ENCODE assay signal across 8 cellular contexts in genomic region chr3:190533511-190534282, GRCh38. TPM values are rescaled to one million over a fixed set of nuclear protein-coding genes. Genes with fewer than 3 reads are reported as not detected.
DNase-seq lines count a peak whose midpoint lies in the region; ATAC-seq, FAIRE-seq and TF ChIP-seq lines count a peak whose summit lies in the region.

No MANE protein-coding gene starts in this region.

- H2AFZ ChIP-seq in HepG2 (ENCODE audit: low read length): no peak overlapping the region

- CTCF ChIA-PET in HepG2 (lab: Yijun Ruan, JAX; ENCODE audit: low intra/inter-chr PET ratio, low total read pairs): no interaction called here

- ATAC-seq in HepG2: no peak

- H3K36me3 ChIP-seq in HepG2 (replicated peaks in 1 of 2; ENCODE audit: control insufficient read depth in 1 of 2, insufficient read depth in 2 of 2, low read length in 2 of 2) (peaks cover 4 to 7% of the 10 kb centered on the region in 2 experiments; a peak in 2 of 5 replicates), transverse colon (no peaks in the 10 kb centered on the region), small intestine (ENCODE audit: control insufficient read depth in 2 of 2, insufficient read depth in 2 of 2, low read length in 2 of 2) (no peaks in the 10 kb centered on the region)

- POLR2A ChIA-PET in HepG2 (lab: Yijun Ruan, JAX): interaction anchor here (2.6 kb wide), 1 partner anchor 19 kb away, joined by 9 read pairs; no protein-coding TSS in a partner anchor

- no peak overlapping the region for H3K4me2 ChIP-seq in HepG2 (ENCODE audit: low read depth, low read length)

- in situ Hi-C loops in HepG2 (cut with HindIII; ENCODE audit: extremely low pct_ligation_motif_present, low pct_unique_long_range_greater_than_20kb) (no loop called here), transverse colon (cut with MboI; ENCODE audit: low pct_ligation_motif_present in 1 of 4, low pct_unique_long_range_greater_than_20kb in 1 of 4, low sequenced_read_pairs in 3 of 4) (loop anchor here in 1 of 4 donors (25.0 kb wide), 1 partner anchor 96 kb away; the partner anchor contains the start of gene TMEM207)

- 93% methylated on average over 13 of the region's 13 CpGs for WGBS in HepG2 (ENCODE audit: low lambda C conversion rate)
- 54 to 56% methylated on average over 7 to 10 of the region's 13 CpGs for WGBS in transverse colon (ENCODE audit: low coverage in 1 of 2), 2 donors
- WGBS in small intestine, 3 donors: 60 to 90% (median 82%) methylated on average over 13 of the region's 13 CpGs

- H3K9me3 Mint-ChIP-seq in IgD-negative memory B cell: no peaks in the 10 kb centered on the region
- no peaks in the 10 kb centered on the region for H3K9me3 Mint-ChIP-seq in activated CD4-positive, alpha-beta T cell treated with anti-CD3 and anti-CD28 coated beads, Interleukin-2, amount 10 ng/mL, durations not matched to agents 24 days and 14 days

- no peaks in the 10 kb centered on the region for H3K9me3 ChIP-seq in HepG2 (ENCODE audit: low read length)
- no peaks in the 10 kb centered on the region for H3K9me3 ChIP-seq in transverse colon
- no peaks in the 10 kb centered on the region for H3K9me3 ChIP-seq in small intestine (ENCODE audit: control insufficient read depth, low read depth)

- no peak for TF ChIP-seq POLR2A in HepG2 (IDR thresholded peaks at IDR 0.05; ENCODE audit: insufficient read depth in 1 of 2, low read depth in 2 of 2, low read length in 2 of 2)
- TF ChIP-seq POLR2A in transverse colon (IDR thresholded peaks at IDR 0.05): no peak

- no peaks in the 10 kb centered on the region for H3K27me3 Mint-ChIP-seq in IgD-negative memory B cell
- H3K27me3 Mint-ChIP-seq in activated CD4-positive, alpha-beta T cell treated with anti-CD3 and anti-CD28 coated beads, Interleukin-2, amount 10 ng/mL, durations not matched to agents 24 days and 14 days: no peaks in the 10 kb centered on the region

- intact Hi-C loops in HepG2 (cut with micrococcal nuclease; ENCODE audit: unreplicated experiment): no loop called here
- intact Hi-C loops in transverse colon (cut with DNase I; ENCODE audit: low total_unique reads): no loop called here
- intact Hi-C loops in activated CD4-positive, alpha-beta T cell treated with anti-CD3 and anti-CD28 coated beads, Interleukin-2, amount 10 ng/mL, durations not matched to agents 24 days and 14 days (cut with micrococcal nuclease): loop anchor here (2.0 kb wide), 1 partner anchor 19 kb away; the partner anchor contains the start of gene IL1RAP

- peak; percentile 96 to 97 for DNase-seq in cardiac fibroblast (ENCODE audit: low read depth in 2 of 2)
- DNase-seq in HepG2 (ENCODE audit: low spot score): no peak
- DNase-seq in transverse colon: peak; percentile 25
- DNase-seq in small intestine: no peak
- DNase-seq in NCI-H510A treated with DMSO at 0.1 percent for 48 hours (lab: John Stamatoyannopoulos, UW): no peak
- DNase-seq in activated CD4-positive, alpha-beta T cell treated with anti-CD3 and anti-CD28 coated beads, Interleukin-2, amount 10 ng/mL, durations not matched to agents 24 days and 14 days: no peak
- DNase-seq in NCI-H2171 (lab: John Stamatoyannopoulos, UW): no peak

- TF ChIP-seq RAD21 in HepG2 (CRISPR knock-in tag; IDR thresholded peaks at IDR 0.05): no peak

- H3K4me3 Mint-ChIP-seq in IgD-negative memory B cell: no peak overlapping the region
- no peak overlapping the region for H3K4me3 Mint-ChIP-seq in activated CD4-positive, alpha-beta T cell treated with anti-CD3 and anti-CD28 coated beads, Interleukin-2, amount 10 ng/mL, durations not matched to agents 24 days and 14 days

- BruUV-seq in HepG2 (replicated peaks; lab: Mats Ljungman, UMichigan): no TSS peak

- FAIRE-seq in HepG2 (lab: Jason Lieb, UNC) (no peak), small intestine (lab: Jason Lieb, UNC) (no peak)

- peaks cover 69% of the 10 kb centered on the region for H3K4me1 ChIP-seq in HepG2 (ENCODE audit: insufficient read depth, low read length)
- peaks cover 0 to 3% (median 0%) of the 10 kb centered on the region in 4 donors for H3K4me1 ChIP-seq in transverse colon
- no peaks in the 10 kb centered on the region for H3K4me1 ChIP-seq in small intestine (ENCODE audit: control insufficient read depth in 2 of 2, insufficient read depth in 1 of 2, low read depth in 1 of 2, low read length in 1 of 2)

- peaks cover 69% of the 10 kb centered on the region for H3K79me2 ChIP-seq in HepG2 (ENCODE audit: insufficient read depth, low read length)

- H3K9ac ChIP-seq in HepG2 (ENCODE audit: insufficient read depth, low read depth, low read length): no peak overlapping the region

- H4K20me1 ChIP-seq in HepG2 (ENCODE audit: insufficient read depth, low read length): no peaks in the 10 kb centered on the region

- TF ChIP-seq EP300 in HepG2 (IDR thresholded peaks at IDR 0.05; ENCODE audit: low read depth in 2 of 2, low read length in 2 of 2): no peak
- TF ChIP-seq EP300 in HepG2 (CRISPR knock-in tag; IDR thresholded peaks at IDR 0.05; ENCODE audit: borderline replicate concordance): no peak
- TF ChIP-seq EP300 in transverse colon (IDR thresholded peaks at IDR 0.05; ENCODE audit: low read depth): no peak

- H3K4me1 Mint-ChIP-seq in IgD-negative memory B cell: peaks cover 0 to 8% (median 5%) of the 10 kb centered on the region in 3 donors
- H3K4me1 Mint-ChIP-seq in activated CD4-positive, alpha-beta T cell treated with anti-CD3 and anti-CD28 coated beads, Interleukin-2, amount 10 ng/mL, durations not matched to agents 24 days and 14 days: peaks cover 28% of the 10 kb centered on the region

- H3K4me3 ChIP-seq in cardiac fibroblast (replicated peaks in 1 of 2; ENCODE audit: low read depth in 2 of 2, low read length in 2 of 2): peak overlapping the region in 1 of 2 donors; percentile 19
- no peak overlapping the region for H3K4me3 ChIP-seq in HepG2 (replicated peaks in 1 of 3; ENCODE audit: insufficient read depth in 1 of 3, low read depth in 2 of 3, low read length in 3 of 3)
- no peak overlapping the region for H3K4me3 ChIP-seq in transverse colon
- no peak overlapping the region for H3K4me3 ChIP-seq in small intestine (ENCODE audit: low read depth in 1 of 2, low read length in 2 of 2)

- no peak for TF ChIP-seq CTCF in cardiac fibroblast (IDR thresholded peaks at IDR 0.05; ENCODE audit: low read depth, low read length)
- TF ChIP-seq CTCF in HepG2 (CRISPR knock-in tag; IDR thresholded peaks at IDR 0.05): no peak
- no peak for TF ChIP-seq CTCF in transverse colon (IDR thresholded peaks at IDR 0.05)

- peak overlapping the region in 2 of 3 donors; percentile 17 to 18 for H3K27ac Mint-ChIP-seq in IgD-negative memory B cell
- H3K27ac Mint-ChIP-seq in activated CD4-positive, alpha-beta T cell treated with anti-CD3 and anti-CD28 coated beads, Interleukin-2, amount 10 ng/mL, durations not matched to agents 24 days and 14 days: no peak overlapping the region

- H3K36me3 Mint-ChIP-seq in IgD-negative memory B cell: peaks cover 7% of the 10 kb centered on the region
- H3K36me3 Mint-ChIP-seq in activated CD4-positive, alpha-beta T cell treated with anti-CD3 and anti-CD28 coated beads, Interleukin-2, amount 10 ng/mL, durations not matched to agents 24 days and 14 days (ENCODE audit: low read depth): peaks cover 34% of the 10 kb centered on the region

- H3K27me3 ChIP-seq in HepG2 (ENCODE audit: control insufficient read depth in 1 of 2, insufficient read depth in 2 of 2, low read length in 2 of 2) (no peaks in the 10 kb centered on the region), transverse colon (no peaks in the 10 kb centered on the region), small intestine (ENCODE audit: control insufficient read depth in 2 of 2, insufficient read depth in 2 of 2, low read length in 2 of 2) (no peaks in the 10 kb centered on the region)

- H3K27ac ChIP-seq in HepG2 (ENCODE audit: extremely low read length, insufficient read depth, low read length): peak overlapping the region; percentile 66
- peak overlapping the region; percentile 22 to 47 (median 30) for H3K27ac ChIP-seq in transverse colon
- H3K27ac ChIP-seq in small intestine (ENCODE audit: low read depth in 1 of 2, low read length in 1 of 2): no peak overlapping the region

TF ChIP-seq in HepG2, 621 proteins besides CTCF, POLR2A, EP300 and RAD21:
- TF ChIP-seq MZF1 (CRISPR knock-in tag; IDR thresholded peaks at IDR 0.05; ENCODE audit: borderline replicate concordance): no peak
- TF ChIP-seq ZNF501 (CRISPR knock-in tag; IDR thresholded peaks at IDR 0.05): no peak

RNA-seq across cellular contexts. Expression of gene IL1RAP, which starts 19.8 kb away (rescaled TPM):
- 3.7 TPM for polyA plus RNA-seq in IgD-negative memory B cell
- total RNA-seq in HepG2 (2016; rRNA removed; fragmentation: Illumina TruSeq; extraction: Trizol): 11.6 and 18.3 TPM in 2 replicates
- total RNA-seq in HepG2 (2016; cell fraction: cytosol; rRNA removed; fragmentation: Illumina TruSeq; extraction: Trizol; ENCODE audit: low read depth): 2.1 and 3.3 TPM in 2 replicates
- 13.4 and 17.4 TPM in 2 replicates for total RNA-seq in HepG2 (2016; cell fraction: insoluble cytoplasmic fraction; rRNA removed; fragmentation: Illumina TruSeq; extraction: Trizol)
- total RNA-seq in HepG2 (2016; cell fraction: membrane; rRNA removed; fragmentation: Illumina TruSeq; extraction: Trizol): 5.0 and 5.2 TPM in 2 replicates
- 36.6 and 41.3 TPM in 2 replicates for total RNA-seq in HepG2 (2016; cell fraction: nucleus; rRNA removed; fragmentation: Illumina TruSeq; extraction: Trizol)
- polyA plus RNA-seq in HepG2 (2011; rRNA removed): 54.9 and 57.9 TPM in 2 replicates
- 35.4 and 47.2 TPM in 2 replicates for polyA plus RNA-seq in HepG2 (2011; cell fraction: cytosol; rRNA removed)
- polyA plus RNA-seq in HepG2 (2011; cell fraction: nucleus; rRNA removed): 37.9 and 42.4 TPM in 2 replicates
- polyA plus RNA-seq in HepG2 (2012): 25.1 and 30.4 TPM in 2 replicates
- 1.1 and 1.3 TPM in 2 replicates for polyA plus RNA-seq in HepG2 (2016; cell fraction: cytosol; fragmentation: Illumina TruSeq; extraction: Trizol; ENCODE audit: low read depth)
- 9.5 and 10.6 TPM in 2 replicates for polyA plus RNA-seq in HepG2 (2016; cell fraction: insoluble cytoplasmic fraction; fragmentation: Illumina TruSeq; extraction: Trizol; ENCODE audit: low read depth)
- 1.9 and 2.1 TPM in 2 replicates for polyA plus RNA-seq in HepG2 (2016; cell fraction: membrane; fragmentation: Illumina TruSeq; extraction: Trizol; ENCODE audit: low read depth)
- polyA plus RNA-seq in HepG2 (2016; cell fraction: nucleus; fragmentation: Illumina TruSeq; extraction: Trizol; ENCODE audit: insufficient read depth, low read depth): 23.6 and 24.7 TPM in 2 replicates
- polyA minus RNA-seq in HepG2 (2011; rRNA and poly(A)+ RNA removed; ENCODE audit: low replicate concordance): 31.1 and 117 TPM in 2 replicates
- 59.6 and 82.5 TPM in 2 replicates for polyA minus RNA-seq in HepG2 (2011; cell fraction: cytosol; rRNA and poly(A)+ RNA removed)
- polyA minus RNA-seq in HepG2 (2011; cell fraction: nucleus; rRNA and poly(A)+ RNA removed): 162 and 189 TPM in 2 replicates
- 1 to 10 TPM in 3 of 4 donors, under 1 TPM in 1; 0.80 to 8.6 (median 2.7) TPM for total RNA-seq in transverse colon
- 1 to 10 TPM in 1 of 3 donors, under 1 TPM in 2; 0.45 to 1.5 (median 0.81) TPM for polyA plus RNA-seq in small intestine
- total RNA-seq in activated CD4-positive, alpha-beta T cell treated with anti-CD3 and anti-CD28 coated beads, Interleukin-2, amount 10 ng/mL, durations not matched to agents 24 days and 14 days: 24.8 and 27.8 TPM in 2 replicates

Comparison
In these comparisons a context has a peak if more than half of its experiments do, and no peak if none do; other contexts are left out.
1. DNase-seq: peak in cardiac fibroblast (2 of 2) and transverse colon (single experiment); none in HepG2 (single experiment), small intestine (single experiment), NCI-H510A treated with DMSO at 0.1 percent for 48 hours (single experiment), activated CD4-positive, alpha-beta T cell treated with anti-CD3 and anti-CD28 coated beads, Interleukin-2, amount 10 ng/mL, durations not matched to agents 24 days and 14 days (single experiment) and NCI-H2171 (single experiment).
2. H3K27ac ChIP-seq: peak in HepG2 (single experiment) and transverse colon (4 of 4); none in small intestine (0 of 2).